Comparison of ENCODE assay signal across 16 cellular contexts in the genomic region with DNA sequence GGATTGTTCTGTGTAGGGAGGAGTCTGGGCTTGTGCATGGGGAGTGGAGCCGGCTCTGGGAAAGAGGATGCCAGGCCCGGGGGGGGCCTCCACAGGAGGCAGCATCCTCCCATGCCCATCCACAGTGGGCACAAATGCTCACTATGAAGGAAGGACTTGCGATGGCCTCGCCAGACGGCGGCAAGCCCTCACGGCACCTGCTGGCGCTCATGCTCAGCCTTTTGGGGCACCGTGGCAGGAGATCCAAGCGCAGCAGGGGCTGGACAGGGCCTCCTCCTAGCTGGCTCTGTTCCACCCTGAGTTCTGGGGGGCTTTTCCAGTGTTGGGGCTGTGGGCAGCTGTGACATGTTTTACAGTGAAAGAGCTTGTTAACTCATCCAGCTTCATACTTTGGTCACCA.
"Had no signal": no experiment of that assay in that cellular context is flagged by ENCODE, and none has a peak within 500 bp of the region (broad histone marks: within the 10 kb centered on the region; RNA-seq: fewer than 3 reads in every experiment).

No MANE protein-coding gene starts in this region.

- H3K4me1 Mint-ChIP-seq: activated CD4-positive, alpha-beta T cell treated with anti-CD3 and anti-CD28 coated beads, Interleukin-2, amount 10 ng/mL, durations not matched to agents 7 days and 5 days; mesothelial cell of epicardium; natural killer cell had no signal

- H3K36me3 Mint-ChIP-seq: natural killer cell had no signal

- DNase-seq: activated CD4-positive, alpha-beta T cell treated with anti-CD3 and anti-CD28 coated beads, Interleukin-2, amount 10 ng/mL, durations not matched to agents 7 days and 5 days; activated CD4-positive, CD25-positive, alpha-beta regulatory T cell treated with anti-CD3 and anti-CD28 coated beads, Interleukin-2, amount 50 U/mL, for 72 hours; activated naive CD4-positive, alpha-beta T cell treated with anti-CD3 and anti-CD28 coated beads for 36 hours; activated T-cell treated with anti-CD3 and anti-CD28 coated beads, Interleukin-2, amount 50 U/mL, for 1 hour; cortex of kidney; foreskin melanocyte; natural killer cell; psoas muscle; stimulated activated CD4-positive, alpha-beta T cell treated with anti-CD3 and anti-CD28 coated beads, Interleukin-12 subunit alpha, Interleukin-12 subunit beta, amount 100 ng/mL, for 4 hours; stimulated activated CD4-positive, alpha-beta T cell treated with anti-CD3 and anti-CD28 coated beads, Interleukin-4, amount 100 ng/mL, for 4 hours had no signal

- H3K27me3 ChIP-seq: pancreas, right atrium auricular region, thyroid gland had no signal

- H3K9me3 Mint-ChIP-seq: activated CD4-positive, alpha-beta T cell treated with anti-CD3 and anti-CD28 coated beads, Interleukin-2, amount 10 ng/mL, durations not matched to agents 7 days and 5 days; activated naive CD4-positive, alpha-beta T cell treated with anti-CD3 and anti-CD28 coated beads for 36 hours; mesothelial cell of epicardium; natural killer cell; stimulated activated naive CD8-positive, alpha-beta T cell treated with anti-CD3 and anti-CD28 coated beads, Interleukin-15, Interleukin-2, amounts not matched to agents 100 ng/mL and 50 ng/mL, for 24 hours had no signal

- H3K27me3 Mint-ChIP-seq: activated CD4-positive, alpha-beta T cell treated with anti-CD3 and anti-CD28 coated beads, Interleukin-2, amount 10 ng/mL, durations not matched to agents 7 days and 5 days; stimulated activated naive CD8-positive, alpha-beta T cell treated with anti-CD3 and anti-CD28 coated beads, Interleukin-15, Interleukin-2, amounts not matched to agents 100 ng/mL and 50 ng/mL, for 24 hours had no signal

- FAIRE-seq: bronchial epithelial cell, pancreas had no signal

- H3K27ac ChIP-seq: pancreas, psoas muscle, thyroid gland had no signal

- H3K4me3 Mint-ChIP-seq: activated CD4-positive, alpha-beta T cell treated with anti-CD3 and anti-CD28 coated beads, Interleukin-2, amount 10 ng/mL, durations not matched to agents 7 days and 5 days; activated naive CD4-positive, alpha-beta T cell treated with anti-CD3 and anti-CD28 coated beads for 36 hours; mesothelial cell of epicardium; natural killer cell; stimulated activated naive CD8-positive, alpha-beta T cell treated with anti-CD3 and anti-CD28 coated beads, Interleukin-15, Interleukin-2, amounts not matched to agents 100 ng/mL and 50 ng/mL, for 24 hours had no signal

- H3K9me3 ChIP-seq: pancreas, psoas muscle, right atrium auricular region, thyroid gland had no signal

- H3K4me3 ChIP-seq: pancreas, psoas muscle, right atrium auricular region, thyroid gland had no signal

- H3K27ac Mint-ChIP-seq: activated CD4-positive, alpha-beta T cell treated with anti-CD3 and anti-CD28 coated beads, Interleukin-2, amount 10 ng/mL, durations not matched to agents 7 days and 5 days; activated naive CD4-positive, alpha-beta T cell treated with anti-CD3 and anti-CD28 coated beads for 36 hours; mesothelial cell of epicardium; stimulated activated naive CD8-positive, alpha-beta T cell treated with anti-CD3 and anti-CD28 coated beads, Interleukin-15, Interleukin-2, amounts not matched to agents 100 ng/mL and 50 ng/mL, for 24 hours had no signal
